Comparison of ENCODE assay signal across 28 cellular contexts in genomic region chr5:130011986-130012385, GRCh38.
"Had no signal": no experiment of that assay in that cellular context is flagged by ENCODE, and none has a peak within 500 bp of the region (broad histone marks: within the 10 kb centered on the region; RNA-seq: fewer than 3 reads in every experiment).

No MANE protein-coding gene starts in this region.

- H3K27ac Mint-ChIP-seq: dendritic cell treated with granulocyte-macrophage colony-stimulating factor and Interleukin-4, amounts not matched to agents 40 ng/mL and 50 ng/mL, for 4 days; effector memory CD8-positive, alpha-beta T cell; endodermal cell had no signal

- H3K27me3 Mint-ChIP-seq: dendritic cell treated with granulocyte-macrophage colony-stimulating factor and Interleukin-4, amounts not matched to agents 40 ng/mL and 50 ng/mL, for 4 days; effector memory CD8-positive, alpha-beta T cell had no signal

- H3K4me3 Mint-ChIP-seq: dendritic cell treated with granulocyte-macrophage colony-stimulating factor and Interleukin-4, amounts not matched to agents 40 ng/mL and 50 ng/mL, for 4 days; effector memory CD8-positive, alpha-beta T cell; endodermal cell had no signal

- DNase-seq: colonic mucosa; cortex of kidney; dermis blood vessel endothelial cell; dorsolateral prefrontal cortex; effector CD4-positive, alpha-beta T cell; effector CD8-positive, alpha-beta T cell; effector memory CD4-positive, alpha-beta T cell; effector memory CD8-positive, alpha-beta T cell; endodermal cell; erythroblast; foreskin fibroblast; foreskin keratinocyte; foreskin melanocyte; gastrocnemius medialis; glutamatergic neuron; head of caudate nucleus; heart left ventricle; heart right ventricle had no signal

- H3K4me3 ChIP-seq: colonic mucosa, coronary artery, dorsolateral prefrontal cortex, esophagus muscularis mucosa, gastrocnemius medialis, gastroesophageal sphincter, heart left ventricle, heart right ventricle had no signal

- H3K27me3 ChIP-seq: colonic mucosa, dorsolateral prefrontal cortex, esophagus muscularis mucosa, foreskin keratinocyte, gastrocnemius medialis, gastroesophageal sphincter, heart left ventricle, heart right ventricle had no signal

- H3K9me3 ChIP-seq: colonic mucosa, gastrocnemius medialis had no signal

- H3K36me3 ChIP-seq: colonic mucosa, esophagus muscularis mucosa, gastrocnemius medialis, gastroesophageal sphincter, heart left ventricle, heart right ventricle had no signal

- H3K27ac ChIP-seq: colonic mucosa, coronary artery, dorsolateral prefrontal cortex, epithelial cell of prostate, esophagus muscularis mucosa, foreskin keratinocyte, gastrocnemius medialis, gastroesophageal sphincter, heart left ventricle, heart right ventricle had no signal

- ATAC-seq: effector memory CD8-positive, alpha-beta T cell; esophagus mucosa; foreskin keratinocyte; gastrocnemius medialis; gastroesophageal sphincter; heart left ventricle; heart right ventricle had no signal

- H3K4me1 ChIP-seq: colonic mucosa, esophagus muscularis mucosa, foreskin keratinocyte, gastrocnemius medialis, gastroesophageal sphincter, heart left ventricle, heart right ventricle had no signal

- FAIRE-seq: colon, endometrium, endothelial cell of umbilical vein, frontal cortex had no signal
